ENCODE assay signal across 1 cellular context in the genomic region with DNA sequence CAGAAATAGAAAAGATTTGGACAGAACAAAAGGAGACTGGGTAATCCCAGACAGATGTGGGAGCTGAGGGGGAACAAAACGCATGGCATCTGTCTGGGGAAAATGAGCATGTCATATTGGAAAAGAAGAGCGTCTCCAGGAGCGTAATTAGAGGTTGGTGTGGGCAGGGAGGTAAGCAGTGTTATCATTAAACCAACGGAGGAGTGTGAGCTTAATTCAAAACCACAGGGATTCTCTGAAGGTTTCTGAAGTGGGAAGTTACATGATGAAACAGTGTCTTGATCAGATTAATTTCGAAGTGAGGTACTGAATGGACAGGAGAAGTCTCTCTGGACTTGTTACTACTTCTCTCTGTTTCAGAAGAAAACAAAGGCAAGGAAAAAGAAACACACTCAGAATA.
TF ChIP-seq lines count a peak whose summit lies in the region.

No MANE protein-coding gene starts in this region.

TF ChIP-seq in HEK293, 187 proteins besides CTCF, POLR2A, EP300 and RAD21 (continued from another document):
- TF ChIP-seq, protein P1, sequence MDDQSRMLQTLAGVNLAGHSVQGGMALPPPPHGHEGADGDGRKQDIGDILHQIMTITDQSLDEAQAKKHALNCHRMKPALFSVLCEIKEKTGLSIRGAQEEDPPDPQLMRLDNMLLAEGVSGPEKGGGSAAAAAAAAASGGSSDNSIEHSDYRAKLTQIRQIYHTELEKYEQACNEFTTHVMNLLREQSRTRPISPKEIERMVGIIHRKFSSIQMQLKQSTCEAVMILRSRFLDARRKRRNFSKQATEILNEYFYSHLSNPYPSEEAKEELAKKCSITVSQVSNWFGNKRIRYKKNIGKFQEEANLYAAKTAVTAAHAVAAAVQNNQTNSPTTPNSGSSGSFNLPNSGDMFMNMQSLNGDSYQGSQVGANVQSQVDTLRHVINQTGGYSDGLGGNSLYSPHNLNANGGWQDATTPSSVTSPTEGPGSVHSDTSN (CRISPR knock-in tag; IDR thresholded peaks at IDR 0.05) = no peak
- TF ChIP-seq, protein P2, sequence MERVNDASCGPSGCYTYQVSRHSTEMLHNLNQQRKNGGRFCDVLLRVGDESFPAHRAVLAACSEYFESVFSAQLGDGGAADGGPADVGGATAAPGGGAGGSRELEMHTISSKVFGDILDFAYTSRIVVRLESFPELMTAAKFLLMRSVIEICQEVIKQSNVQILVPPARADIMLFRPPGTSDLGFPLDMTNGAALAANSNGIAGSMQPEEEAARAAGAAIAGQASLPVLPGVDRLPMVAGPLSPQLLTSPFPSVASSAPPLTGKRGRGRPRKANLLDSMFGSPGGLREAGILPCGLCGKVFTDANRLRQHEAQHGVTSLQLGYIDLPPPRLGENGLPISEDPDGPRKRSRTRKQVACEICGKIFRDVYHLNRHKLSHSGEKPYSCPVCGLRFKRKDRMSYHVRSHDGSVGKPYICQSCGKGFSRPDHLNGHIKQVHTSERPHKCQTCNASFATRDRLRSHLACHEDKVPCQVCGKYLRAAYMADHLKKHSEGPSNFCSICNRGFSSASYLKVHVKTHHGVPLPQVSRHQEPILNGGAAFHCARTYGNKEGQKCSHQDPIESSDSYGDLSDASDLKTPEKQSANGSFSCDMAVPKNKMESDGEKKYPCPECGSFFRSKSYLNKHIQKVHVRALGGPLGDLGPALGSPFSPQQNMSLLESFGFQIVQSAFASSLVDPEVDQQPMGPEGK (tag by site-specific recombination; IDR thresholded peaks at IDR 0.05) = no peak
- TF ChIP-seq ZNF302 (tag by site-specific recombination; IDR thresholded peaks at IDR 0.05; ENCODE audit: low read depth) = no peak
- TF ChIP-seq, protein P3, sequence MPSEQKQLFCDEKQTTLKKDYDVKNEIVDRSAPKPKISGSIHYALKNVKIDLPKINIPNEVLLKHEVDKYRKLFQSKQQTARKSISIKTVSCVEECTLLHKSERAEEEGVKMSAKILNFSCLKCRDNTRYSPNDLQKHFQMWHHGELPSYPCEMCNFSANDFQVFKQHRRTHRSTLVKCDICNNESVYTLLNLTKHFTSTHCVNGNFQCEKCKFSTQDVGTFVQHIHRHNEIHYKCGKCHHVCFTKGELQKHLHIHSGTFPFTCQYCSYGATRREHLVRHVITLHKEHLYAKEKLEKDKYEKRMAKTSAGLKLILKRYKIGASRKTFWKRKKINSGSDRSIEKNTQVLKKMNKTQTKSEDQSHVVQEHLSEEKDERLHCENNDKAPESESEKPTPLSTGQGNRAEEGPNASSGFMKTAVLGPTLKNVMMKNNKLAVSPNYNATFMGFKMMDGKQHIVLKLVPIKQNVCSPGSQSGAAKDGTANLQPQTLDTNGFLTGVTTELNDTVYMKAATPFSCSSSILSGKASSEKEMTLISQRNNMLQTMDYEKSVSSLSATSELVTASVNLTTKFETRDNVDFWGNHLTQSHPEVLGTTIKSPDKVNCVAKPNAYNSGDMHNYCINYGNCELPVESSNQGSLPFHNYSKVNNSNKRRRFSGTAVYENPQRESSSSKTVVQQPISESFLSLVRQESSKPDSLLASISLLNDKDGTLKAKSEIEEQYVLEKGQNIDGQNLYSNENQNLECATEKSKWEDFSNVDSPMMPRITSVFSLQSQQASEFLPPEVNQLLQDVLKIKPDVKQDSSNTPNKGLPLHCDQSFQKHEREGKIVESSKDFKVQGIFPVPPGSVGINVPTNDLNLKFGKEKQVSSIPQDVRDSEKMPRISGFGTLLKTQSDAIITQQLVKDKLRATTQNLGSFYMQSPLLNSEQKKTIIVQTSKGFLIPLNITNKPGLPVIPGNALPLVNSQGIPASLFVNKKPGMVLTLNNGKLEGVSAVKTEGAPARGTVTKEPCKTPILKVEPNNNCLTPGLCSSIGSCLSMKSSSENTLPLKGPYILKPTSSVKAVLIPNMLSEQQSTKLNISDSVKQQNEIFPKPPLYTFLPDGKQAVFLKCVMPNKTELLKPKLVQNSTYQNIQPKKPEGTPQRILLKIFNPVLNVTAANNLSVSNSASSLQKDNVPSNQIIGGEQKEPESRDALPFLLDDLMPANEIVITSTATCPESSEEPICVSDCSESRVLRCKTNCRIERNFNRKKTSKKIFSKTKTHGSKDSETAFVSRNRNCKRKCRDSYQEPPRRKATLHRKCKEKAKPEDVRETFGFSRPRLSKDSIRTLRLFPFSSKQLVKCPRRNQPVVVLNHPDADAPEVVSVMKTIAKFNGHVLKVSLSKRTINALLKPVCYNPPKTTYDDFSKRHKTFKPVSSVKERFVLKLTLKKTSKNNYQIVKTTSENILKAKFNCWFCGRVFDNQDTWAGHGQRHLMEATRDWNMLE (tag by site-specific recombination; conservative IDR thresholded peaks at IDR 0.05; ENCODE audit: low read depth) = no peak
- no peak for TF ChIP-seq ZNF121 (tag by site-specific recombination; IDR thresholded peaks at IDR 0.05)
- no peak for TF ChIP-seq ZNF423 (tag by site-specific recombination; IDR thresholded peaks at IDR 0.05)
- peak; percentile 68 for TF ChIP-seq ZFHX2 (tag by site-specific recombination; conservative IDR thresholded peaks at IDR 0.05)
- TF ChIP-seq ZBTB8A (tag by site-specific recombination; IDR thresholded peaks at IDR 0.05) = no peak
- TF ChIP-seq KLF9 (tag by site-specific recombination; IDR thresholded peaks at IDR 0.05; ENCODE audit: low read depth) = no peak
- TF ChIP-seq, protein P4, sequence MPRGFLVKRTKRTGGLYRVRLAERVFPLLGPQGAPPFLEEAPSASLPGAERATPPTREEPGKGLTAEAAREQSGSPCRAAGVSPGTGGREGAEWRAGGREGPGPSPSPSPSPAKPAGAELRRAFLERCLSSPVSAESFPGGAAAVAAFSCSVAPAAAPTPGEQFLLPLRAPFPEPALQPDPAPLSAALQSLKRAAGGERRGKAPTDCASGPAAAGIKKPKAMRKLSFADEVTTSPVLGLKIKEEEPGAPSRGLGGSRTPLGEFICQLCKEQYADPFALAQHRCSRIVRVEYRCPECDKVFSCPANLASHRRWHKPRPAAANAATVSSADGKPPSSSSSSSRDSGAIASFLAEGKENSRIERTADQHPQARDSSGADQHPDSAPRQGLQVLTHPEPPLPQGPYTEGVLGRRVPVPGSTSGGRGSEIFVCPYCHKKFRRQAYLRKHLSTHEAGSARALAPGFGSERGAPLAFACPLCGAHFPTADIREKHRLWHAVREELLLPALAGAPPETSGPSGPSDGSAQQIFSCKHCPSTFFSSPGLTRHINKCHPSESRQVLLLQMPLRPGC (tag by site-specific recombination; IDR thresholded peaks at IDR 0.05) = no peak
- no peak for TF ChIP-seq ZNF114 (tag by site-specific recombination; IDR thresholded peaks at IDR 0.05)
- no peak for TF ChIP-seq ZNF521 (tag by site-specific recombination; IDR thresholded peaks at IDR 0.05)
- no peak for TF ChIP-seq ZNF548 (tag by site-specific recombination; IDR thresholded peaks at IDR 0.05)
- TF ChIP-seq ZNF155 (tag by site-specific recombination; IDR thresholded peaks at IDR 0.05) = no peak
- TF ChIP-seq, protein P5, sequence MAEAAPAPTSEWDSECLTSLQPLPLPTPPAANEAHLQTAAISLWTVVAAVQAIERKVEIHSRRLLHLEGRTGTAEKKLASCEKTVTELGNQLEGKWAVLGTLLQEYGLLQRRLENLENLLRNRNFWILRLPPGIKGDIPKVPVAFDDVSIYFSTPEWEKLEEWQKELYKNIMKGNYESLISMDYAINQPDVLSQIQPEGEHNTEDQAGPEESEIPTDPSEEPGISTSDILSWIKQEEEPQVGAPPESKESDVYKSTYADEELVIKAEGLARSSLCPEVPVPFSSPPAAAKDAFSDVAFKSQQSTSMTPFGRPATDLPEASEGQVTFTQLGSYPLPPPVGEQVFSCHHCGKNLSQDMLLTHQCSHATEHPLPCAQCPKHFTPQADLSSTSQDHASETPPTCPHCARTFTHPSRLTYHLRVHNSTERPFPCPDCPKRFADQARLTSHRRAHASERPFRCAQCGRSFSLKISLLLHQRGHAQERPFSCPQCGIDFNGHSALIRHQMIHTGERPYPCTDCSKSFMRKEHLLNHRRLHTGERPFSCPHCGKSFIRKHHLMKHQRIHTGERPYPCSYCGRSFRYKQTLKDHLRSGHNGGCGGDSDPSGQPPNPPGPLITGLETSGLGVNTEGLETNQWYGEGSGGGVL (tag by site-specific recombination; IDR thresholded peaks at IDR 0.05) = no peak
- TF ChIP-seq ZNF37A (tag by site-specific recombination; IDR thresholded peaks at IDR 0.05) = no peak
- TF ChIP-seq ZNF2 (tag by site-specific recombination; IDR thresholded peaks at IDR 0.05) = no peak
- TF ChIP-seq BCL11B (tag by site-specific recombination; IDR thresholded peaks at IDR 0.05; ENCODE audit: low read depth) = no peak
- TF ChIP-seq EGR2 (tag by site-specific recombination; IDR thresholded peaks at IDR 0.05; ENCODE audit: low read depth) = peak; percentile 81
- TF ChIP-seq, protein P6, sequence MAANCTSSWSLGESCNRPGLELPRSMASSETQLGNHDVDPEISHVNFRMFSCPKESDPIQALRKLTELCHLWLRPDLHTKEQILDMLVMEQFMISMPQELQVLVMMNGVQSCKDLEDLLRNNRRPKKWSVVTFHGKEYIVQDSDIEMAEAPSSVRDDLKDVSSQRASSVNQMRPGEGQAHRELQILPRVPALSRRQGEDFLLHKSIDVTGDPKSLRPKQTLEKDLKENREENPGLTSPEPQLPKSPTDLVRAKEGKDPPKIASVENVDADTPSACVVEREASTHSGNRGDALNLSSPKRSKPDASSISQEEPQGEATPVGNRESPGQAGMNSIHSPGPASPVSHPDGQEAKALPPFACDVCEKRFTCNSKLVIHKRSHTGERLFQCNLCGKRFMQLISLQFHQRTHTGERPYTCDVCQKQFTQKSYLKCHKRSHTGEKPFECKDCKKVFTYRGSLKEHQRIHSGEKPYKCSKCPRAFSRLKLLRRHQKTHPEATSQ (tag by site-specific recombination; IDR thresholded peaks at IDR 0.05) = no peak
- no peak for TF ChIP-seq ZNF23 (tag by site-specific recombination; IDR thresholded peaks at IDR 0.05; ENCODE audit: borderline replicate concordance)
- no peak for TF ChIP-seq ZNF211 (tag by site-specific recombination; IDR thresholded peaks at IDR 0.05; ENCODE audit: low read depth)
